ENCODE assay signal across 23 cellular contexts in genomic region chr11:114988644-114989043, GRCh38.
"Had no signal": no experiment of that assay in that cellular context is flagged by ENCODE, and none has a peak within 500 bp of the region (broad histone marks: within the 10 kb centered on the region; RNA-seq: fewer than 3 reads in every experiment).

No MANE protein-coding gene starts in this region.

- H3K9me3 ChIP-seq: MG63, SJCRH30 had no signal

- H3K27me3 ChIP-seq: MG63, SJCRH30 had no signal

- DNase-seq: IMR-90; Karpas-422; KG1; MG63; NCI-H1092; NCI-H1105 treated with DMSO at 0.1 percent for 48 hours; NCI-H1417 treated with DMSO at 0.1 percent for 48 hours; NCI-H146; NCI-H1694 treated with DMSO at 0.1 percent for 48 hours; NCI-H1930; NCI-H2081 treated with DMSO at 0.1 percent for 48 hours; NCI-H2171; NCI-H226; NCI-H446; NCI-H510A; NCI-H524 treated with DMSO at 0.1 percent for 48 hours; NCI-H69; NCI-H774; NK-92 treated with Interleukin-12 subunit alpha and Interleukin-12 subunit beta, amount 100 ng/mL, for 24 hours; PC-3; SHP77 treated with DMSO at 0.1 percent for 48 hours; SJCRH30 had no signal

- H3K27ac ChIP-seq: RWPE1, SJCRH30 had no signal

- H3K4me1 ChIP-seq: SJCRH30 had no signal

- H3K4me3 ChIP-seq: MG63, SJCRH30 had no signal

- H3K36me3 ChIP-seq: MG63, SJCRH30 had no signal
